8 cellular contexts compared by ENCODE assay signal in genomic region chr6:158284340-158285210, GRCh38. TPM values are rescaled to one million over a fixed set of nuclear protein-coding genes. Genes with fewer than 3 reads are reported as not detected.
A peak's percentile ranks its signal among the peaks of the same experiment; 100 is the strongest.
DNase-seq lines count a peak whose midpoint lies in the region; ATAC-seq and TF ChIP-seq lines count a peak whose summit lies in the region.

No MANE protein-coding gene starts in this region.

- peaks cover 34% of the 10 kb centered on the region for H3K4me1 Mint-ChIP-seq in osteocyte (ENCODE audit: unreplicated experiment)

- H3K4me3 ChIP-seq in fibroblast of the aortic adventitia (ENCODE audit: low read depth, low read length) = no peak overlapping the region

- H3K27me3 Mint-ChIP-seq in osteocyte (ENCODE audit: unreplicated experiment) = no peaks in the 10 kb centered on the region

- H3K4me3 Mint-ChIP-seq in osteocyte (ENCODE audit: unreplicated experiment) = peak overlapping the region; percentile 40

- H3K9me3 Mint-ChIP-seq in osteocyte (ENCODE audit: unreplicated experiment) = no peaks in the 10 kb centered on the region

- no peaks in the 10 kb centered on the region for H3K36me3 Mint-ChIP-seq in osteocyte (ENCODE audit: unreplicated experiment)

- TF ChIP-seq CTCF in fibroblast of the aortic adventitia (IDR thresholded peaks at IDR 0.05; ENCODE audit: insufficient read depth, low read length) (no peak), osteocyte (IDR thresholded peaks at IDR 0.05) (no peak)

- no peak for ATAC-seq in GM19463 (IDR thresholded peaks at IDR 0.05; ENCODE audit: unreplicated experiment)
- ATAC-seq in GM21528 (IDR thresholded peaks at IDR 0.05; ENCODE audit: low FRiP score, unreplicated experiment) = no peak

- DNase-seq in GM04503 (ENCODE audit: low read depth) (peak; percentile 66), SW 1271 (lab: John Stamatoyannopoulos, UW) (peak; percentile 13 to 54), fibroblast of the aortic adventitia (ENCODE audit: low read depth) (peak; percentile 84), osteocyte (ENCODE audit: extremely low spot score, unreplicated experiment) (no peak), GM19240 (ENCODE audit: insufficient read length, low spot score) (no peak), HT-29 (ENCODE audit: low spot score) (no peak)

- peak overlapping the region; percentile 93 for H3K27ac Mint-ChIP-seq in osteocyte (ENCODE audit: unreplicated experiment)

RNA-seq across cellular contexts. Expression of gene TULP4, which starts 27.7 kb away (rescaled TPM):
- total RNA-seq in fibroblast of the aortic adventitia (ENCODE audit: low replicate concordance) (131 and 354 TPM in 2 replicates), osteocyte (96.7 and 100 TPM in 2 replicates)
- total RNA-seq in HT-29 (2014; rRNA removed; shearing (Covaris generic)) = 31.1 and 39.5 TPM in 2 replicates

Comparison
In these comparisons a context has a peak if more than half of its experiments do, and no peak if none do; other contexts are left out.
1. DNase-seq: peak in GM04503 (single experiment), SW 1271 (2 of 2) and fibroblast of the aortic adventitia (single experiment); none in osteocyte (single experiment), GM19240 (single experiment) and HT-29 (single experiment).